In the genomic region with DNA sequence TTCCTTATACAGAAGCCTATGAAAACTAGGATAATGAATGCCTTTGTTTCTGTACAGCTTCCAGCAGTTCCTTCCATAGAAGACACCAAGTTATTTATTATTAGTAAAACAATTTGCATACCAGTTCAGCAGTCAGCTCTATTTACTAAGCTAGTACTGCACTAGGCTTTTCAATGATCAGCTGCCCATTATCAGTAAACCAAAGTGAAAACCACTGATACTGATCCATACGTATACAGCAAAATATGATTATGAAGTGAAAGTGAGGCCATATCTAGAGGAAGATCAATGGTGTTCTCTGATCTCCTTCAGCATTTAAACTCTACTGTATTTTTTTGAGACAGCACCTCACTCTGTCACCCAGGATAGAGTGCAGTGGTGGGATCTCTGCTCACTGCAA, we compare ENCODE assay signal across 1 cellular context.
TF ChIP-seq lines count a peak whose summit lies in the region.

No MANE protein-coding gene starts in this region.

TF ChIP-seq in IMR-90, 13 proteins besides CTCF, POLR2A, EP300 and RAD21 (continued from another document):
- TF ChIP-seq, protein P1, sequence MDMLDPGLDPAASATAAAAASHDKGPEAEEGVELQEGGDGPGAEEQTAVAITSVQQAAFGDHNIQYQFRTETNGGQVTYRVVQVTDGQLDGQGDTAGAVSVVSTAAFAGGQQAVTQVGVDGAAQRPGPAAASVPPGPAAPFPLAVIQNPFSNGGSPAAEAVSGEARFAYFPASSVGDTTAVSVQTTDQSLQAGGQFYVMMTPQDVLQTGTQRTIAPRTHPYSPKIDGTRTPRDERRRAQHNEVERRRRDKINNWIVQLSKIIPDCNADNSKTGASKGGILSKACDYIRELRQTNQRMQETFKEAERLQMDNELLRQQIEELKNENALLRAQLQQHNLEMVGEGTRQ (IDR thresholded peaks at IDR 0.05; ENCODE audit: low read depth, low read length) = no peak
TF ChIP-seq in IMR-90: peak in this region for 0.
